In genomic region chr5:66701244-66701643, GRCh38 we compare ENCODE assay signal across 14 cellular contexts.
A peak's percentile ranks its signal among the peaks of the same experiment; 100 is the strongest.
DNase-seq lines count a peak whose midpoint lies in the region; ATAC-seq and TF ChIP-seq lines count a peak whose summit lies in the region.
"Had no signal": no experiment of that assay in that cellular context is flagged by ENCODE, and none has a peak within 500 bp of the region (broad histone marks: within the 10 kb centered on the region; RNA-seq: fewer than 3 reads in every experiment).

No MANE protein-coding gene starts in this region.

- DNase-seq in substantia nigra (lab: John Stamatoyannopoulos, UW) (no peak), NCI-H2227 treated with DMSO at 0.1 percent for 48 hours (lab: John Stamatoyannopoulos, UW) (no peak)
- DNase-seq in activated naive CD4-positive, alpha-beta T cell (lab: John Stamatoyannopoulos, UW): no peak
- DNase-seq in effector CD8-positive, alpha-beta T cell (lab: John Stamatoyannopoulos, UW): no peak
- DNase-seq: activated CD4-positive, alpha-beta T cell treated with anti-CD3 and anti-CD28 coated beads, Interleukin-2, amount 10 ng/mL, durations not matched to agents 7 days and 5 days; PC-9; right lobe of liver; T-helper 17 cell had no signal

- H3K9me3 ChIP-seq in SU-DHL-6 (ENCODE audit: insufficient read depth, low read length): no peaks in the 10 kb centered on the region
- H3K9me3 ChIP-seq: BLaER1, right lobe of liver had no signal

- no peaks in the 10 kb centered on the region for H3K79me2 ChIP-seq in SU-DHL-6 (ENCODE audit: insufficient read depth, low read length)

- H3F3A ChIP-seq in SU-DHL-6 (ENCODE audit: insufficient read depth): no peaks in the 10 kb centered on the region; the same call in none of the 2 replicates

- peak overlapping the region; percentile 20 for H3K4me2 ChIP-seq in SU-DHL-6 (ENCODE audit: low read depth, low read length, poor library complexity, severe bottlenecking)
- H3K4me2 ChIP-seq: BLaER1, PC-9 had no signal

- ATAC-seq in GM18867 (IDR thresholded peaks at IDR 0.05; ENCODE audit: unreplicated experiment) (peak; percentile 87), GM21526 (IDR thresholded peaks at IDR 0.05; ENCODE audit: low FRiP score, unreplicated experiment) (peak; percentile 90), HG03045 (IDR thresholded peaks at IDR 0.05; ENCODE audit: unreplicated experiment) (peak; percentile 73)
- ATAC-seq: activated T-helper 17 cell treated with anti-CD3 and anti-CD28 coated beads, Interleukin-2, amount 50 U/mL, for 72 hours; right lobe of liver; T-helper 17 cell had no signal

- no peaks in the 10 kb centered on the region for H4K20me1 ChIP-seq in SU-DHL-6 (ENCODE audit: low read depth, low read length)
- H4K20me1 ChIP-seq: BLaER1 had no signal

- no peak for TF ChIP-seq CTCF in SU-DHL-6 (IDR thresholded peaks at IDR 0.05; ENCODE audit: insufficient read depth, low read length, poor library complexity, severe bottlenecking)

- H3K27ac ChIP-seq in SU-DHL-6 (ENCODE audit: low read depth, low read length): no peak overlapping the region
- H3K27ac ChIP-seq in substantia nigra (ENCODE audit: low read depth, low read length, poor library complexity, severe bottlenecking): no peak overlapping the region
- H3K27ac ChIP-seq: BLaER1, PC-9, right lobe of liver had no signal

- H2AFZ ChIP-seq in SU-DHL-6 (ENCODE audit: low read depth, low read length, severe bottlenecking): no peak overlapping the region
- H2AFZ ChIP-seq: PC-9 had no signal

- H3K9me2 ChIP-seq in SU-DHL-6 (replicated peaks; ENCODE audit: insufficient read depth, low read length): no peaks in the 10 kb centered on the region

- no peaks in the 10 kb centered on the region for H3K36me3 ChIP-seq in SU-DHL-6 (ENCODE audit: low read length)
- H3K36me3 ChIP-seq: BLaER1, right lobe of liver had no signal

- no peak overlapping the region for H3K9ac ChIP-seq in SU-DHL-6 (ENCODE audit: low read length)
- H3K9ac ChIP-seq: BLaER1 had no signal

- no peaks in the 10 kb centered on the region for H3K27me3 ChIP-seq in SU-DHL-6 (ENCODE audit: low read length)
- H3K27me3 ChIP-seq: BLaER1, right lobe of liver had no signal

- no peak overlapping the region for H3K4me3 ChIP-seq in SU-DHL-6 (ENCODE audit: insufficient read depth, low read length, poor library complexity, severe bottlenecking)
- H3K4me3 ChIP-seq: BLaER1, PC-9, right lobe of liver had no signal
